ENCODE assay signal across 8 cellular contexts in the genomic region with DNA sequence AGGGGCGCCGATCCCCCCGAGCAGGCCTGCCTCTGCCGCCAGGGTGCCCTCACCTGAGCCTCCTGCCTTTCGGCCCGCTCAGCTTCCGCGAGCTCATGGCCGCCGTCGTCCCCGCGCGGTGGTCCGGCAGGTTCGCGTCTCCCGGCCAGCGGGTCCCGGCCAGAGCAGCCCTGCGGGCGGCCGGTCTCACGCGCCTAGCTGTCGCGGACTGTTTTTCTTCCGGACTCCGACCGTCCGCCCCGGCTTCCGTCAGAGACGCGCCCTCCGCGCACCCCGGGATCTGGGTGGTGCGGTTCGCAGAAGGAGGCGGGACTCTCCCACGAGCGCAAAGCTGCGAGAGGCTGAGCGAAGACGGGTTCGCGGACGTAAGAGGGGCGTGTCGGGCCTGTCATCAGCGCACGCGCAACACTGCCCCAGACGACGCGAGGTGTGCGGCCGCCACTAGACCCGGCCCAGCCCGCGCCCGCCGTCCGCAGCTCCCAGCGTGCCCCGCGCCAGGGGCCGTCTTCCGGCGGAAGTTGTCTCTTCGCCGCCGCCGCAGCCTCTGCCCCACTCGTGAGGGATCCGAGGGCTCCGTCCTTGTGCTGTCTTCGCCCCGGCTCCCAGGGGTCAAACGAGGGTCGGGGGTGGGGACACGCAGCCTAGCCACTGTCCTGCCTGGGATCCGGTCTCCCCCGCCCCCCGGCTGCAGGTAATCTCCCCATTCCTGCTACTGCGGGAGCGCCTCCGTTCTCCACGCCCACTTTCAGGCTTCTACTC. TPM values are rescaled to one million over a fixed set of nuclear protein-coding genes. Genes with fewer than 3 reads are reported as not detected.
DNase-seq lines count a peak whose midpoint lies in the region; ATAC-seq and TF ChIP-seq lines count a peak whose summit lies in the region.

A gene (minus strand): TSS at position 210 of the 759 bp plus-strand sequence. CDS start 113 bp downstream, at position 97.

- H3K27ac ChIP-seq in VCaP = peak within 1 kb of the TSS; percentile 96
- H3K27ac ChIP-seq in breast epithelium = peak within 1 kb of the TSS; percentile 91 to 97
- peak within 1 kb of the TSS; percentile 76 to 95 (median 89) for H3K27ac ChIP-seq in skin epidermis

- no peaks in the 10 kb centered on the region for H3K36me3 ChIP-seq in breast epithelium

- peak; percentile 84 for DNase-seq in AG04449 (ENCODE audit: low read depth, low spot score)
- DNase-seq in NCI-H2196 (lab: John Stamatoyannopoulos, UW; ENCODE audit: unreplicated experiment) = peak; percentile 86
- peak; percentile 98 for DNase-seq in breast epithelium (ENCODE audit: low spot score in 2 of 2)

- TF ChIP-seq CTCF in AG04449 (IDR thresholded peaks at IDR 0.05; ENCODE audit: insufficient read depth, low read length, missing control alignments) = no peak
- no peak for TF ChIP-seq CTCF in VCaP (conservative IDR thresholded peaks at IDR 0.05)
- TF ChIP-seq CTCF in breast epithelium (IDR thresholded peaks at IDR 0.05) = peak; percentile 17 to 26 (median 20)

- intact Hi-C loops in breast epithelium (cut with DNase I; ENCODE audit: low total_unique reads) = loop anchor here (10.0 kb wide), 2 partner anchors 152 to 242 kb away; a partner anchor contains a TSS

- no peaks in the 10 kb centered on the region for H3K27me3 ChIP-seq in breast epithelium

- POLR2A ChIA-PET in AG04449 (lab: Yijun Ruan, JAX) = interaction anchor here (0.7 to 2.1 kb wide), 12 partner anchors 12 to 244 kb away, joined by 3 to 11 read pairs (median 4); a partner anchor contains a TSS

- peak within 1 kb of the TSS; percentile 97 for H3K4me3 ChIP-seq in AG04449 (ENCODE audit: low read depth, low read length)
- peak within 1 kb of the TSS; percentile 92 to 95 (median 93) for H3K4me3 ChIP-seq in breast epithelium
- peak within 1 kb of the TSS; percentile 91 for H3K4me3 ChIP-seq in iPS-18c (ENCODE audit: insufficient read depth, low read depth, low read length)
- peak within 1 kb of the TSS; percentile 72 to 97 (median 92) for H3K4me3 ChIP-seq in skin epidermis

- H3K4me1 ChIP-seq in breast epithelium = peaks cover 0 to 13% of the 10 kb centered on the region in 2 donors

- H3K9me3 ChIP-seq in breast epithelium (no peaks in the 10 kb centered on the region), iPS-18c (ENCODE audit: control insufficient read depth, insufficient read depth, low read length) (no peaks in the 10 kb centered on the region)

- CTCF ChIA-PET in AG04449 (lab: Yijun Ruan, JAX) = interaction anchor here (0.6 to 5.9 kb wide), 24 partner anchors 10 to 282 kb away, joined by 3 to 55 read pairs (median 6); a partner anchor contains a TSS

- no peak for TF ChIP-seq POLR2A in breast epithelium (IDR thresholded peaks at IDR 0.05)

- ATAC-seq in GM18868 (IDR thresholded peaks at IDR 0.05; ENCODE audit: unreplicated experiment) (peak; percentile 88), HG03108 (IDR thresholded peaks at IDR 0.05; ENCODE audit: unreplicated experiment) (peak; percentile 89)

RNA-seq across cellular contexts. Expression of the gene that starts here (rescaled TPM):
- total RNA-seq in breast epithelium = 100 to 1,000 TPM in 1 of 3 donors, 10 to 100 TPM in 2; 75.2 to 177 (median 88.8) TPM

Comparison
In these comparisons a context has a peak if more than half of its experiments do, and no peak if none do; other contexts are left out.
1. Peak in every context shown above with its lines: DNase-seq, ATAC-seq, H3K4me3 ChIP-seq and H3K27ac ChIP-seq.
2. CTCF ChIP-seq: peak in breast epithelium (3 of 3); none in AG04449 (single experiment) and VCaP (single experiment).